In the genomic region with DNA sequence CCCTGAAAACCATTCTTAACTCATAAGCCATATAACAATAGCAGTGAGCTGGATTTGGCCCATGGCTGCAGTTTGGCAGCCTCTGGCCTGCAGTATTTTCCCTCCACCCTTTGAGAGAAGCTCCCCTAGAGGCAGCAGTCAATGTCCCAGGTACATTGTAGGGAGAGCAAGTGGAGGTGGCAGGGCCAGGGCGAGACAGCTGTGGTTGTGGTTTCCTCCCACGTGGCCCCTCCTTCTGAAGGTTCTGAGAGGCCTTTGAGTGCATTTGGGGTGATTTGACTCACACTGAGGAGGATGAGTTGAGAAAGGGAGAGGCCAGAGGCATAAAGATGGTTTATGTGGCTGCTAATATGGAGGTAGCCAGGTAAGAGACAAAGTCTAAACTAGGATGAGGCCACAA, we compare ENCODE assay signal across 9 cellular contexts. TPM values are rescaled to one million over a fixed set of nuclear protein-coding genes. Genes with fewer than 3 reads are reported as not detected.
DNase-seq lines count a peak whose midpoint lies in the region; ATAC-seq, FAIRE-seq and TF ChIP-seq lines count a peak whose summit lies in the region.
"Had no signal": no experiment of that assay in that cellular context is flagged by ENCODE, and none has a peak within 500 bp of the region (broad histone marks: within the 10 kb centered on the region; RNA-seq: fewer than 3 reads in every experiment).

No MANE protein-coding gene starts in this region.

- H4K8ac ChIP-seq in mesendoderm (ENCODE audit: low read depth, low read length) = no peak overlapping the region

- no peak overlapping the region for H2BK120ac ChIP-seq in mesendoderm (ENCODE audit: low read depth, low read length)

- peaks cover 0 to 2% of the 10 kb centered on the region in 2 donors for H3K4me1 ChIP-seq in naive thymus-derived CD4-positive, alpha-beta T cell (ENCODE audit: control insufficient read depth in 2 of 2, insufficient read depth in 2 of 2, low read length in 2 of 2)
- H3K4me1 ChIP-seq in pancreas = no peaks in the 10 kb centered on the region
- H3K4me1 ChIP-seq in mesendoderm (ENCODE audit: control insufficient read depth, low read depth, low read length) = no peaks in the 10 kb centered on the region
- no peaks in the 10 kb centered on the region for H3K4me1 ChIP-seq in vagina
- H3K4me1 ChIP-seq: heart left ventricle had no signal

- TF ChIP-seq POLR2A in vagina (IDR thresholded peaks at IDR 0.05) = no peak

- H3K27me3 Mint-ChIP-seq in T-helper 2 cell treated with Interferon-gamma antibody and Interleukin-4, amounts not matched to agents 5 μg/mL and 100 μg/mL, for 36 hours (ENCODE audit: low read depth) = peaks cover 46% of the 10 kb centered on the region
- peaks cover 13 to 48% (median 27%) of the 10 kb centered on the region in 5 donors for H3K27me3 Mint-ChIP-seq in naive thymus-derived CD4-positive, alpha-beta T cell

- no peak overlapping the region for H3K56ac ChIP-seq in mesendoderm (ENCODE audit: low read length)

- no peak overlapping the region for H2BK15ac ChIP-seq in mesendoderm (replicated peaks; ENCODE audit: low read depth)

- no peaks in the 10 kb centered on the region for H3K79me2 ChIP-seq in mesendoderm (ENCODE audit: control insufficient read depth, insufficient read depth, low read length)

- H3K36me3 ChIP-seq in naive thymus-derived CD4-positive, alpha-beta T cell (ENCODE audit: control insufficient read depth in 2 of 3, insufficient read depth in 3 of 3, low read length in 3 of 3) = no peaks in the 10 kb centered on the region
- H3K36me3 ChIP-seq in pancreas (no peaks in the 10 kb centered on the region), mesendoderm (ENCODE audit: control insufficient read depth, insufficient read depth, low read length) (no peaks in the 10 kb centered on the region), vagina (no peaks in the 10 kb centered on the region)
- H3K36me3 ChIP-seq: heart left ventricle had no signal

- no peak overlapping the region for H3K23ac ChIP-seq in mesendoderm (ENCODE audit: low read length)

- no peak overlapping the region for H2AK5ac ChIP-seq in mesendoderm (ENCODE audit: low read length)

- no peaks in the 10 kb centered on the region for H3K36me3 Mint-ChIP-seq in T-helper 2 cell treated with Interferon-gamma antibody and Interleukin-4, amounts not matched to agents 5 μg/mL and 100 μg/mL, for 36 hours (ENCODE audit: low read depth)
- no peaks in the 10 kb centered on the region for H3K36me3 Mint-ChIP-seq in naive thymus-derived CD4-positive, alpha-beta T cell

- H3K79me1 ChIP-seq in mesendoderm (ENCODE audit: low read length) = no peaks in the 10 kb centered on the region

- TF ChIP-seq CTCF in GM12875 (IDR thresholded peaks at IDR 0.05; ENCODE audit: borderline replicate concordance, insufficient read depth, low read depth, low read length) = peak; percentile 44; the same call in 1 of the 2 replicates
- no peak for TF ChIP-seq CTCF in pancreas (IDR thresholded peaks at IDR 0.05)
- TF ChIP-seq CTCF in vagina (IDR thresholded peaks at IDR 0.05) = no peak

- no peak overlapping the region for H3K18ac ChIP-seq in mesendoderm (ENCODE audit: low read length)

- POLR2A ChIA-PET in naive thymus-derived CD4-positive, alpha-beta T cell (lab: Charles Lee) = no interaction called here

- no peak overlapping the region for H3K4ac ChIP-seq in mesendoderm (ENCODE audit: low read depth, low read length)

- no peak overlapping the region for H3K4me3 Mint-ChIP-seq in T-helper 2 cell treated with Interferon-gamma antibody and Interleukin-4, amounts not matched to agents 5 μg/mL and 100 μg/mL, for 36 hours
- no peak overlapping the region for H3K4me3 Mint-ChIP-seq in naive thymus-derived CD4-positive, alpha-beta T cell

- WGBS in pancreas, 2 donors = 40 to 55% methylated on average over 2 of the region's 2 CpGs
- WGBS in mesendoderm (ENCODE audit: extremely low coverage, insufficient coverage, low lambda C conversion rate) = no CpG with 5 or more reads among the region's 2 CpGs

- H3K4me1 Mint-ChIP-seq in T-helper 2 cell treated with Interferon-gamma antibody and Interleukin-4, amounts not matched to agents 5 μg/mL and 100 μg/mL, for 36 hours (ENCODE audit: low read depth) = peaks cover 10% of the 10 kb centered on the region
- H3K4me1 Mint-ChIP-seq in naive thymus-derived CD4-positive, alpha-beta T cell = peaks cover 0 to 11% (median 7%) of the 10 kb centered on the region in 7 donors

- H3K9ac ChIP-seq in mesendoderm (ENCODE audit: low read length) = no peak overlapping the region

- H3K27ac ChIP-seq in naive thymus-derived CD4-positive, alpha-beta T cell (ENCODE audit: low read depth, low read length) = no peak overlapping the region
- H3K27ac ChIP-seq in pancreas = no peak overlapping the region
- H3K27ac ChIP-seq in mesendoderm (ENCODE audit: low read depth, low read length) = no peak overlapping the region
- H3K27ac ChIP-seq in vagina = no peak overlapping the region
- H3K27ac ChIP-seq: heart left ventricle had no signal

- H3K4me3 ChIP-seq in GM12875 (ENCODE audit: low read depth, low read length) (no peak overlapping the region), pancreas (no peak overlapping the region), mesendoderm (ENCODE audit: low read length) (no peak overlapping the region), vagina (no peak overlapping the region)
- no peak overlapping the region for H3K4me3 ChIP-seq in naive thymus-derived CD4-positive, alpha-beta T cell (ENCODE audit: low read length)
- H3K4me3 ChIP-seq: heart left ventricle had no signal

- no peak overlapping the region for H4K5ac ChIP-seq in mesendoderm (ENCODE audit: low read length)

- peak overlapping the region; percentile 7 for H3K27ac Mint-ChIP-seq in T-helper 2 cell treated with Interferon-gamma antibody and Interleukin-4, amounts not matched to agents 5 μg/mL and 100 μg/mL, for 36 hours
- peak overlapping the region in 2 of 9 donors; percentile 57 to 65 for H3K27ac Mint-ChIP-seq in naive thymus-derived CD4-positive, alpha-beta T cell

- no peaks in the 10 kb centered on the region for H3K9me3 Mint-ChIP-seq in T-helper 2 cell treated with Interferon-gamma antibody and Interleukin-4, amounts not matched to agents 5 μg/mL and 100 μg/mL, for 36 hours
- peaks cover 0 to 4% (median 0%) of the 10 kb centered on the region in 11 donors for H3K9me3 Mint-ChIP-seq in naive thymus-derived CD4-positive, alpha-beta T cell

- ATAC-seq in HG02571 (IDR thresholded peaks at IDR 0.05; ENCODE audit: unreplicated experiment) = peak; percentile 98
- peak; percentile 54 for ATAC-seq in naive thymus-derived CD4-positive, alpha-beta T cell
- no peak for ATAC-seq in pancreas
- ATAC-seq: heart left ventricle had no signal

- peak; percentile 78 for DNase-seq in T-helper 2 cell treated with Interferon-gamma antibody and Interleukin-4, amounts not matched to agents 5 μg/mL and 100 μg/mL, for 36 hours (ENCODE audit: low spot score)
- DNase-seq in naive thymus-derived CD4-positive, alpha-beta T cell = peak in 8 of 9 donors; percentile 1 to 75 (median 13)
- DNase-seq in pancreas (no peak), mesendoderm (no peak), vagina (ENCODE audit: extremely low spot score in 2 of 2) (no peak), NCI-H1105 (lab: John Stamatoyannopoulos, UW) (no peak)
- DNase-seq: heart left ventricle had no signal

- H3K27me3 ChIP-seq in naive thymus-derived CD4-positive, alpha-beta T cell (ENCODE audit: control insufficient read depth in 2 of 2, insufficient read depth in 2 of 2, low read length in 2 of 2) = no peaks in the 10 kb centered on the region
- H3K27me3 ChIP-seq in pancreas = peaks cover 0 to 3% (median 0%) of the 10 kb centered on the region in 4 donors
- no peaks in the 10 kb centered on the region for H3K27me3 ChIP-seq in mesendoderm (ENCODE audit: insufficient read depth, low read length, poor library complexity)
- no peaks in the 10 kb centered on the region for H3K27me3 ChIP-seq in vagina
- H3K27me3 ChIP-seq: heart left ventricle had no signal

- no peaks in the 10 kb centered on the region for H3K9me3 ChIP-seq in naive thymus-derived CD4-positive, alpha-beta T cell (ENCODE audit: control insufficient read depth in 2 of 3, low read length in 3 of 3)
- H3K9me3 ChIP-seq in pancreas (no peaks in the 10 kb centered on the region), vagina (no peaks in the 10 kb centered on the region)

- no peak overlapping the region for H2BK5ac ChIP-seq in mesendoderm (ENCODE audit: low read length)

- H3K4me2 ChIP-seq in mesendoderm (ENCODE audit: low read length) = no peak overlapping the region

- no peak for FAIRE-seq in pancreas (lab: Jason Lieb, UNC)

- intact Hi-C loops in naive thymus-derived CD4-positive, alpha-beta T cell (cut with micrococcal nuclease) = no loop called here
- intact Hi-C loops in pancreas (cut with DNase I) = no loop called here
- intact Hi-C loops in vagina (cut with DNase I) = no loop called here

- CTCF ChIA-PET in naive thymus-derived CD4-positive, alpha-beta T cell (lab: Charles Lee) = no interaction called here

RNA-seq across cellular contexts. Expression of gene LDAH, which starts 45.5 kb away (rescaled TPM):
- total RNA-seq in naive thymus-derived CD4-positive, alpha-beta T cell = 10 to 100 TPM; 11.1 to 29.8 (median 18.4) TPM
- polyA plus RNA-seq in naive thymus-derived CD4-positive, alpha-beta T cell = 10 to 100 TPM in 1 of 2 donors, 1 to 10 TPM in 1; 8.6 to 15.8 TPM
- total RNA-seq in pancreas (1 to 10 TPM; 4.0 to 9.1 (median 6.4) TPM), vagina (9.1 TPM)
- 1 to 10 TPM; 2.5 to 5.2 TPM for polyA plus RNA-seq in pancreas
- polyA plus RNA-seq in mesendoderm (2013, experiment 1 of 2) = 18.0 TPM
- 18.9 TPM for polyA plus RNA-seq in mesendoderm (2013, experiment 2 of 2)

Comparison
In these comparisons a context has a peak if more than half of its experiments do, and no peak if none do; other contexts are left out.
1. ATAC-seq: peak in HG02571 (single experiment) and naive thymus-derived CD4-positive, alpha-beta T cell (single experiment); none in pancreas (0 of 4).
2. DNase-seq: peak in T-helper 2 cell treated with Interferon-gamma antibody and Interleukin-4, amounts not matched to agents 5 μg/mL and 100 μg/mL, for 36 hours (single experiment) and naive thymus-derived CD4-positive, alpha-beta T cell (8 of 9); none in pancreas (0 of 6), mesendoderm (single experiment), vagina (0 of 2) and NCI-H1105 (single experiment).